26 cellular contexts compared by ENCODE assay signal in the genomic region with DNA sequence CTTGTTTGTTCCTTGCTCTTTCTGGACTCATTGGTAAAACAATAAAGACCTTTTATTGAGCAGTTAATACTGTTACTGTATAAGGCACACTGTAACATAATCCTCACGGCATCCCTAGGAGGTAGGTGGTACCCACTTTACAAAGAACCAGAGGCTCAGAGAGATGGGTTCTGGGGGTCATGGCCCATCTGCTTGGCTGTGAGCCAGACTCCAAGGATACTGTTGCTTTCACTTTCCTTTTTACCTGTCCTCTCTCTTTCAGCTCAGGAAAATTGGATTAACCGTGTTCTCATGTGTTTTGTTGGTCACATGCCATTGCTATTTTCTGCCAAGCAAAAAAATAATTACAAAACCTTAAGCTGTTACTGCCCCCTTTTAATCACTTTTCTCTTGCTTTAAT. TPM values are rescaled to one million over a fixed set of nuclear protein-coding genes. Genes with fewer than 3 reads are reported as not detected.
DNase-seq lines count a peak whose midpoint lies in the region; ATAC-seq and TF ChIP-seq lines count a peak whose summit lies in the region.
"Had no signal": no experiment of that assay in that cellular context is flagged by ENCODE, and none has a peak within 500 bp of the region (broad histone marks: within the 10 kb centered on the region; RNA-seq: fewer than 3 reads in every experiment).

No MANE protein-coding gene starts in this region.

- H3K27ac ChIP-seq in gastrocnemius medialis: peak overlapping the region in 3 of 4 donors; percentile 45 to 63 (median 58)
- H3K27ac ChIP-seq: BLaER1 treated with 17β-estradiol and CSF1 and Interleukin-3, amounts not matched to agents 10 nM and 100 nM; body of pancreas; lower lobe of right lung; neutrophil; WERI-Rb-1 had no signal

- no peaks in the 10 kb centered on the region for H3K27me3 ChIP-seq in gastrocnemius medialis
- H3K27me3 ChIP-seq: BLaER1 treated with 17β-estradiol and CSF1 and Interleukin-3, amounts not matched to agents 10 nM and 100 nM; body of pancreas; neutrophil; transverse colon had no signal

- no peaks in the 10 kb centered on the region for H3K36me3 ChIP-seq in gastrocnemius medialis
- H3K36me3 ChIP-seq: lower lobe of right lung, neutrophil, transverse colon had no signal

- no peak overlapping the region for H3K4me3 ChIP-seq in gastrocnemius medialis
- H3K4me3 ChIP-seq: BLaER1 treated with 17β-estradiol and CSF1 and Interleukin-3, amounts not matched to agents 10 nM and 100 nM; body of pancreas; lower lobe of right lung; transverse colon had no signal

- in situ Hi-C loops in gastrocnemius medialis (cut with MboI; ENCODE audit: low sequenced_read_pairs in 4 of 4): no loop called here

- H3K4me1 ChIP-seq in gastrocnemius medialis: peaks cover 20 to 25% of the 10 kb centered on the region in 2 donors
- H3K4me1 ChIP-seq: body of pancreas, lower lobe of right lung had no signal

- no peak for ATAC-seq in gastrocnemius medialis
- no peak for ATAC-seq in HG03159 (IDR thresholded peaks at IDR 0.05; ENCODE audit: unreplicated experiment)
- no peak for ATAC-seq in GM21447 (IDR thresholded peaks at IDR 0.05; ENCODE audit: unreplicated experiment)
- ATAC-seq: body of pancreas; lower lobe of right lung; stimulated activated naive CD8-positive, alpha-beta T cell treated with anti-CD3 and anti-CD28 coated beads, Interleukin-15, amount 100 ng/mL, for 72 hours had no signal

- DNase-seq in NCI-H748 (lab: John Stamatoyannopoulos, UW; ENCODE audit: unreplicated experiment): peak; percentile 48
- no peak for DNase-seq in NCI-H748 treated with DMSO at 0.1 percent for 48 hours (lab: John Stamatoyannopoulos, UW)
- peak; percentile 15 for DNase-seq in Daoy (ENCODE audit: low read depth)
- DNase-seq in OCI-M1 (lab: John Stamatoyannopoulos, UW): peak; percentile 47
- DNase-seq in gastrocnemius medialis: no peak
- DNase-seq in NCI-H2227 (lab: John Stamatoyannopoulos, UW; ENCODE audit: unreplicated experiment): no peak
- DNase-seq: activated CD4-positive, alpha-beta T cell treated with anti-CD3 and anti-CD28 coated beads, Interleukin-2, amount 10 ng/mL, durations not matched to agents 7 days and 5 days; activated CD8-positive, alpha-beta memory T cell treated with anti-CD3 and anti-CD28 coated beads, Interleukin-2, amount 50 U/mL, for 48 hours; activated effector memory CD4-positive, alpha-beta T cell treated with anti-CD3 and anti-CD28 coated beads, Interleukin-2, amount 50 U/mL, for 16 hours; body of pancreas; effector memory CD4-positive, alpha-beta T cell; foreskin melanocyte; GDM1; HCEC 1CT; islet precursor cell; lower lobe of right lung; MM.1S; NCI-H1436 treated with DMSO at 0.1 percent for 48 hours; retina; stimulated activated naive CD8-positive, alpha-beta T cell treated with anti-CD3 and anti-CD28 coated beads, Interleukin-15, amount 100 ng/mL, for 72 hours; transverse colon; WERI-Rb-1 had no signal

- no peak for TF ChIP-seq CTCF in gastrocnemius medialis (IDR thresholded peaks at IDR 0.05 in 4 of 5, conservative IDR thresholded peaks at IDR 0.05 in 1 of 5)

- no peaks in the 10 kb centered on the region for H3K9me3 ChIP-seq in gastrocnemius medialis
- H3K9me3 ChIP-seq: body of pancreas, lower lobe of right lung, neutrophil, transverse colon had no signal

- no peak for TF ChIP-seq POLR2A in gastrocnemius medialis (IDR thresholded peaks at IDR 0.05)

- intact Hi-C loops in gastrocnemius medialis (cut with DNase I; ENCODE audit: low total_unique reads): no loop called here

RNA-seq across cellular contexts. Expression of a gene that starts 34.8 kb away (rescaled TPM):
- total RNA-seq in Daoy (2014; rRNA removed; shearing (Covaris generic)): 26.5 and 29.0 TPM in 2 replicates
- total RNA-seq in gastrocnemius medialis: 100 to 1,000 TPM in 2 of 4 donors, 10 to 100 TPM in 2; 87.1 to 115 (median 99.6) TPM

Comparison
In these comparisons a context has a peak if more than half of its experiments do, and no peak if none do; other contexts are left out.
1. DNase-seq: peak in NCI-H748 (single experiment), Daoy (single experiment) and OCI-M1 (single experiment); none in NCI-H748 treated with DMSO at 0.1 percent for 48 hours (single experiment), gastrocnemius medialis (0 of 2) and NCI-H2227 (single experiment).